1 cellular context compared by ENCODE assay signal in the genomic region with DNA sequence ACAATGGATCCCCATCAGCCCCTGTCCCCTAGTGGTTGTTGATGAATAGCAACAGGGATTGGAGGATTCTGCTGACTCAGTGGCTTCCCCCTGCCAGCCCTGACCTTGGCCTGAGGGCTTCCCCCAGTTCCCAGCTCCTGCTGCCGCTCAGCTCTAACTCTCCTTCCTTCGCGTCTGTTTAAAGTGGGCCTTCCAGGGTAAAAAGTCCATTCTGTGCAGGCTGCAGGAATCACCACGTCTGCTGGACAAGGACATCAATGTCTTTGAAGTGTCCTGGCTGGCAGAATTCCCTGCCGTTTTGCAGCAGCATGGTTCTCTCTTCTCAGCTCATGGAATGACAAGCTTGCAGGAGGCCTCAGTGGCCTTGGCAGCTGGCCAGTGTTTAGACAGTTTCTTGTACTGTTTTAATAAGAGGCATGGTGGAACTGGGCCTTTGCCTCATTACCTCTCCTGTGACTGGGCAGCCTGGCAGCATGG.
A peak's percentile ranks its signal among the peaks of the same experiment; 100 is the strongest.
TF ChIP-seq lines count a peak whose summit lies in the region.

No MANE protein-coding gene starts in this region.

TF ChIP-seq in HepG2, 621 proteins besides CTCF, POLR2A, EP300 and RAD21 (continued from another document and continues in another):
- TF ChIP-seq ZNF282 (IDR thresholded peaks at IDR 0.05; ENCODE audit: partially characterized antibody), result no peak
- peak; percentile 70; the same call in 1 of the 2 replicates for TF ChIP-seq CBX5 (CRISPR knock-in tag; IDR thresholded peaks at IDR 0.05; ENCODE audit: borderline replicate concordance)
- TF ChIP-seq, protein P1, sequence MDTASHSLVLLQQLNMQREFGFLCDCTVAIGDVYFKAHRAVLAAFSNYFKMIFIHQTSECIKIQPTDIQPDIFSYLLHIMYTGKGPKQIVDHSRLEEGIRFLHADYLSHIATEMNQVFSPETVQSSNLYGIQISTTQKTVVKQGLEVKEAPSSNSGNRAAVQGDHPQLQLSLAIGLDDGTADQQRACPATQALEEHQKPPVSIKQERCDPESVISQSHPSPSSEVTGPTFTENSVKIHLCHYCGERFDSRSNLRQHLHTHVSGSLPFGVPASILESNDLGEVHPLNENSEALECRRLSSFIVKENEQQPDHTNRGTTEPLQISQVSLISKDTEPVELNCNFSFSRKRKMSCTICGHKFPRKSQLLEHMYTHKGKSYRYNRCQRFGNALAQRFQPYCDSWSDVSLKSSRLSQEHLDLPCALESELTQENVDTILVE (CRISPR knock-in tag; IDR thresholded peaks at IDR 0.05), result no peak
- no peak for TF ChIP-seq TAF15 (IDR thresholded peaks at IDR 0.05; ENCODE audit: low read depth, low read length, poor library complexity, severe bottlenecking)
- TF ChIP-seq, protein P2, sequence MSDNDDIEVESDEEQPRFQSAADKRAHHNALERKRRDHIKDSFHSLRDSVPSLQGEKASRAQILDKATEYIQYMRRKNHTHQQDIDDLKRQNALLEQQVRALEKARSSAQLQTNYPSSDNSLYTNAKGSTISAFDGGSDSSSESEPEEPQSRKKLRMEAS (IDR thresholded peaks at IDR 0.05), result peak; percentile 75
- TF ChIP-seq SMC3 (IDR thresholded peaks at IDR 0.05; ENCODE audit: low read length), result peak; percentile 47; the same call in 1 of the 2 replicates
- 0 out of 2 replicates have a peak, but pooled peaks have one; percentile 10 for TF ChIP-seq ZBTB21 (CRISPR knock-in tag; IDR thresholded peaks at IDR 0.05)
- TF ChIP-seq PHF8 (CRISPR knock-in tag; IDR thresholded peaks at IDR 0.05), result no peak
- TF ChIP-seq, protein P3, sequence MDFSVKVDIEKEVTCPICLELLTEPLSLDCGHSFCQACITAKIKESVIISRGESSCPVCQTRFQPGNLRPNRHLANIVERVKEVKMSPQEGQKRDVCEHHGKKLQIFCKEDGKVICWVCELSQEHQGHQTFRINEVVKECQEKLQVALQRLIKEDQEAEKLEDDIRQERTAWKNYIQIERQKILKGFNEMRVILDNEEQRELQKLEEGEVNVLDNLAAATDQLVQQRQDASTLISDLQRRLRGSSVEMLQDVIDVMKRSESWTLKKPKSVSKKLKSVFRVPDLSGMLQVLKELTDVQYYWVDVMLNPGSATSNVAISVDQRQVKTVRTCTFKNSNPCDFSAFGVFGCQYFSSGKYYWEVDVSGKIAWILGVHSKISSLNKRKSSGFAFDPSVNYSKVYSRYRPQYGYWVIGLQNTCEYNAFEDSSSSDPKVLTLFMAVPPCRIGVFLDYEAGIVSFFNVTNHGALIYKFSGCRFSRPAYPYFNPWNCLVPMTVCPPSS (IDR thresholded peaks at IDR 0.05), result no peak
- TF ChIP-seq ZFP36L1 (CRISPR knock-in tag; IDR thresholded peaks at IDR 0.05), result no peak
- no peak for TF ChIP-seq U2AF1 (optimal IDR thresholded peaks at IDR 0.05; ENCODE audit: low read depth, low read length)
- no peak for TF ChIP-seq GTF2F1 (IDR thresholded peaks at IDR 0.05; ENCODE audit: low read length)
- peak; percentile 99 for TF ChIP-seq HIVEP1 (CRISPR knock-in tag; IDR thresholded peaks at IDR 0.05)
- TF ChIP-seq ZSCAN31 (CRISPR knock-in tag; IDR thresholded peaks at IDR 0.05; ENCODE audit: low read depth), result no peak; the same call in 1 of the 2 replicates
- 0 out of 2 replicates have a peak, but pooled peaks have one; percentile 37 for TF ChIP-seq HMG20B (CRISPR knock-in tag; conservative IDR thresholded peaks at IDR 0.05)
- TF ChIP-seq, protein P4, sequence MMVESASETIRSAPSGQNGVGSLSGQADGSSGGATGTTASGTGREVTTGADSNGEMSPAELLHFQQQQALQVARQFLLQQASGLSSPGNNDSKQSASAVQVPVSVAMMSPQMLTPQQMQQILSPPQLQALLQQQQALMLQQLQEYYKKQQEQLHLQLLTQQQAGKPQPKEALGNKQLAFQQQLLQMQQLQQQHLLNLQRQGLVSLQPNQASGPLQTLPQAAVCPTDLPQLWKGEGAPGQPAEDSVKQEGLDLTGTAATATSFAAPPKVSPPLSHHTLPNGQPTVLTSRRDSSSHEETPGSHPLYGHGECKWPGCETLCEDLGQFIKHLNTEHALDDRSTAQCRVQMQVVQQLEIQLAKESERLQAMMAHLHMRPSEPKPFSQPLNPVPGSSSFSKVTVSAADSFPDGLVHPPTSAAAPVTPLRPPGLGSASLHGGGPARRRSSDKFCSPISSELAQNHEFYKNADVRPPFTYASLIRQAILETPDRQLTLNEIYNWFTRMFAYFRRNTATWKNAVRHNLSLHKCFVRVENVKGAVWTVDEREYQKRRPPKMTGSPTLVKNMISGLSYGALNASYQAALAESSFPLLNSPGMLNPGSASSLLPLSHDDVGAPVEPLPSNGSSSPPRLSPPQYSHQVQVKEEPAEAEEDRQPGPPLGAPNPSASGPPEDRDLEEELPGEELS (CRISPR knock-in tag; IDR thresholded peaks at IDR 0.05), result peak; percentile 64; the same call in 1 of the 2 replicates
- TF ChIP-seq PTBP1 (IDR thresholded peaks at IDR 0.05; ENCODE audit: low read depth, low read length, poor library complexity, severe bottlenecking), result no peak
- no peak for TF ChIP-seq NCOR1 (IDR thresholded peaks at IDR 0.05; ENCODE audit: borderline replicate concordance, low read length)
- TF ChIP-seq, protein P5, sequence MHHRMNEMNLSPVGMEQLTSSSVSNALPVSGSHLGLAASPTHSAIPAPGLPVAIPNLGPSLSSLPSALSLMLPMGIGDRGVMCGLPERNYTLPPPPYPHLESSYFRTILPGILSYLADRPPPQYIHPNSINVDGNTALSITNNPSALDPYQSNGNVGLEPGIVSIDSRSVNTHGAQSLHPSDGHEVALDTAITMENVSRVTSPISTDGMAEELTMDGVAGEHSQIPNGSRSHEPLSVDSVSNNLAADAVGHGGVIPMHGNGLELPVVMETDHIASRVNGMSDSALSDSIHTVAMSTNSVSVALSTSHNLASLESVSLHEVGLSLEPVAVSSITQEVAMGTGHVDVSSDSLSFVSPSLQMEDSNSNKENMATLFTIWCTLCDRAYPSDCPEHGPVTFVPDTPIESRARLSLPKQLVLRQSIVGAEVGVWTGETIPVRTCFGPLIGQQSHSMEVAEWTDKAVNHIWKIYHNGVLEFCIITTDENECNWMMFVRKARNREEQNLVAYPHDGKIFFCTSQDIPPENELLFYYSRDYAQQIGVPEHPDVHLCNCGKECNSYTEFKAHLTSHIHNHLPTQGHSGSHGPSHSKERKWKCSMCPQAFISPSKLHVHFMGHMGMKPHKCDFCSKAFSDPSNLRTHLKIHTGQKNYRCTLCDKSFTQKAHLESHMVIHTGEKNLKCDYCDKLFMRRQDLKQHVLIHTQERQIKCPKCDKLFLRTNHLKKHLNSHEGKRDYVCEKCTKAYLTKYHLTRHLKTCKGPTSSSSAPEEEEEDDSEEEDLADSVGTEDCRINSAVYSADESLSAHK (CRISPR knock-in tag; IDR thresholded peaks at IDR 0.05; ENCODE audit: borderline replicate concordance), result no peak
- no peak for TF ChIP-seq ZNF557 (CRISPR knock-in tag; IDR thresholded peaks at IDR 0.05)
- TF ChIP-seq ZNF572 (CRISPR knock-in tag; IDR thresholded peaks at IDR 0.05), result no peak
- TF ChIP-seq CEBPB (IDR thresholded peaks at IDR 0.05; ENCODE audit: borderline replicate concordance, low read depth, low read length), result no peak
- TF ChIP-seq NFKB2 (CRISPR knock-in tag; IDR thresholded peaks at IDR 0.05; ENCODE audit: borderline replicate concordance), result peak; percentile 52; the same call in 1 of the 2 replicates
- no peak for TF ChIP-seq ZNF30 (CRISPR knock-in tag; IDR thresholded peaks at IDR 0.05)
- no peak for TF ChIP-seq CREB1 (IDR thresholded peaks at IDR 0.05)
- no peak; the same call in 1 of the 2 replicates for TF ChIP-seq CREB1 (CRISPR knock-in tag; IDR thresholded peaks at IDR 0.05)
- no peak for TF ChIP-seq ZNF737 (CRISPR knock-in tag; IDR thresholded peaks at IDR 0.05; ENCODE audit: borderline replicate concordance)
- no peak for TF ChIP-seq KDM4B (CRISPR knock-in tag; IDR thresholded peaks at IDR 0.05)
- TF ChIP-seq YEATS4 (CRISPR knock-in tag; IDR thresholded peaks at IDR 0.05; ENCODE audit: borderline replicate concordance), result peak; percentile 36; the same call in 1 of the 2 replicates
- TF ChIP-seq TP53 (CRISPR knock-in tag; conservative IDR thresholded peaks at IDR 0.05), result no peak
- TF ChIP-seq, protein P6, sequence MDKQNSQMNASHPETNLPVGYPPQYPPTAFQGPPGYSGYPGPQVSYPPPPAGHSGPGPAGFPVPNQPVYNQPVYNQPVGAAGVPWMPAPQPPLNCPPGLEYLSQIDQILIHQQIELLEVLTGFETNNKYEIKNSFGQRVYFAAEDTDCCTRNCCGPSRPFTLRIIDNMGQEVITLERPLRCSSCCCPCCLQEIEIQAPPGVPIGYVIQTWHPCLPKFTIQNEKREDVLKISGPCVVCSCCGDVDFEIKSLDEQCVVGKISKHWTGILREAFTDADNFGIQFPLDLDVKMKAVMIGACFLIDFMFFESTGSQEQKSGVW (CRISPR knock-in tag; IDR thresholded peaks at IDR 0.05; ENCODE audit: borderline replicate concordance), result no peak
- no peak for TF ChIP-seq TEAD2 (CRISPR knock-in tag; IDR thresholded peaks at IDR 0.05)
- TF ChIP-seq, protein P7, sequence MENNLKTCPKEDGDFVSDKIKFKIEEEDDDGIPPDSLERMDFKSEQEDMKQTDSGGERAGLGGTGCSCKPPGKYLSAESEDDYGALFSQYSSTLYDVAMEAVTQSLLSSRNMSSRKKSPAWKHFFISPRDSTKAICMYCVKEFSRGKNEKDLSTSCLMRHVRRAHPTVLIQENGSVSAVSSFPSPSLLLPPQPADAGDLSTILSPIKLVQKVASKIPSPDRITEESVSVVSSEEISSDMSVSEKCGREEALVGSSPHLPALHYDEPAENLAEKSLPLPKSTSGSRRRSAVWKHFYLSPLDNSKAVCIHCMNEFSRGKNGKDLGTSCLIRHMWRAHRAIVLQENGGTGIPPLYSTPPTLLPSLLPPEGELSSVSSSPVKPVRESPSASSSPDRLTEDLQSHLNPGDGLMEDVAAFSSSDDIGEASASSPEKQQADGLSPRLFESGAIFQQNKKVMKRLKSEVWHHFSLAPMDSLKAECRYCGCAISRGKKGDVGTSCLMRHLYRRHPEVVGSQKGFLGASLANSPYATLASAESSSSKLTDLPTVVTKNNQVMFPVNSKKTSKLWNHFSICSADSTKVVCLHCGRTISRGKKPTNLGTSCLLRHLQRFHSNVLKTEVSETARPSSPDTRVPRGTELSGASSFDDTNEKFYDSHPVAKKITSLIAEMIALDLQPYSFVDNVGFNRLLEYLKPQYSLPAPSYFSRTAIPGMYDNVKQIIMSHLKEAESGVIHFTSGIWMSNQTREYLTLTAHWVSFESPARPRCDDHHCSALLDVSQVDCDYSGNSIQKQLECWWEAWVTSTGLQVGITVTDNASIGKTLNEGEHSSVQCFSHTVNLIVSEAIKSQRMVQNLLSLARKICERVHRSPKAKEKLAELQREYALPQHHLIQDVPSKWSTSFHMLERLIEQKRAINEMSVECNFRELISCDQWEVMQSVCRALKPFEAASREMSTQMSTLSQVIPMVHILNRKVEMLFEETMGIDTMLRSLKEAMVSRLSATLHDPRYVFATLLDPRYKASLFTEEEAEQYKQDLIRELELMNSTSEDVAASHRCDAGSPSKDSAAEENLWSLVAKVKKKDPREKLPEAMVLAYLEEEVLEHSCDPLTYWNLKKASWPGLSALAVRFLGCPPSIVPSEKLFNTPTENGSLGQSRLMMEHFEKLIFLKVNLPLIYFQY (CRISPR knock-in tag; IDR thresholded peaks at IDR 0.05; ENCODE audit: borderline replicate concordance), result no peak
- TF ChIP-seq ZNF562 (CRISPR knock-in tag; IDR thresholded peaks at IDR 0.05; ENCODE audit: borderline replicate concordance), result no peak
- TF ChIP-seq SRSF9 (IDR thresholded peaks at IDR 0.05; ENCODE audit: borderline replicate concordance, insufficient read depth, low read depth, low read length, poor library complexity, severe bottlenecking), result no peak
- TF ChIP-seq ZSCAN9 (CRISPR knock-in tag; IDR thresholded peaks at IDR 0.05; ENCODE audit: borderline replicate concordance), result no peak
- TF ChIP-seq, protein P8, sequence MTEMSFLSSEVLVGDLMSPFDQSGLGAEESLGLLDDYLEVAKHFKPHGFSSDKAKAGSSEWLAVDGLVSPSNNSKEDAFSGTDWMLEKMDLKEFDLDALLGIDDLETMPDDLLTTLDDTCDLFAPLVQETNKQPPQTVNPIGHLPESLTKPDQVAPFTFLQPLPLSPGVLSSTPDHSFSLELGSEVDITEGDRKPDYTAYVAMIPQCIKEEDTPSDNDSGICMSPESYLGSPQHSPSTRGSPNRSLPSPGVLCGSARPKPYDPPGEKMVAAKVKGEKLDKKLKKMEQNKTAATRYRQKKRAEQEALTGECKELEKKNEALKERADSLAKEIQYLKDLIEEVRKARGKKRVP (CRISPR knock-in tag; IDR thresholded peaks at IDR 0.05), result no peak
- TF ChIP-seq PCBP2 (optimal IDR thresholded peaks at IDR 0.05; ENCODE audit: low read depth, low read length, poor library complexity, severe bottlenecking), result no peak
- TF ChIP-seq ZNF788 (CRISPR knock-in tag; IDR thresholded peaks at IDR 0.05; ENCODE audit: borderline replicate concordance), result no peak; the same call in 1 of the 2 replicates
- no peak for TF ChIP-seq ZNF10 (CRISPR knock-in tag; IDR thresholded peaks at IDR 0.05; ENCODE audit: borderline replicate concordance, low read depth)
- no peak for TF ChIP-seq HNRNPH1 (optimal IDR thresholded peaks at IDR 0.05; ENCODE audit: low read depth, low read length)
- TF ChIP-seq ZNF207 (IDR thresholded peaks at IDR 0.05; ENCODE audit: borderline replicate concordance), result no peak
- TF ChIP-seq ZNF747 (CRISPR knock-in tag; IDR thresholded peaks at IDR 0.05; ENCODE audit: borderline replicate concordance), result no peak
- TF ChIP-seq, protein P9, sequence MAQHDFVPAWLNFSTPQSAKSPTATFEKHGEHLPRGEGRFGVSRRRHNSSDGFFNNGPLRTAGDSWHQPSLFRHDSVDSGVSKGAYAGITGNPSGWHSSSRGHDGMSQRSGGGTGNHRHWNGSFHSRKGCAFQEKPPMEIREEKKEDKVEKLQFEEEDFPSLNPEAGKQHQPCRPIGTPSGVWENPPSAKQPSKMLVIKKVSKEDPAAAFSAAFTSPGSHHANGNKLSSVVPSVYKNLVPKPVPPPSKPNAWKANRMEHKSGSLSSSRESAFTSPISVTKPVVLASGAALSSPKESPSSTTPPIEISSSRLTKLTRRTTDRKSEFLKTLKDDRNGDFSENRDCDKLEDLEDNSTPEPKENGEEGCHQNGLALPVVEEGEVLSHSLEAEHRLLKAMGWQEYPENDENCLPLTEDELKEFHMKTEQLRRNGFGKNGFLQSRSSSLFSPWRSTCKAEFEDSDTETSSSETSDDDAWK (CRISPR knock-in tag; IDR thresholded peaks at IDR 0.05), result no peak
- peak; percentile 52; the same call in 1 of the 2 replicates for TF ChIP-seq GATAD1 (CRISPR knock-in tag; IDR thresholded peaks at IDR 0.05)
- no peak for TF ChIP-seq SP1 (IDR thresholded peaks at IDR 0.05)
- TF ChIP-seq SP1 (CRISPR knock-in tag; IDR thresholded peaks at IDR 0.05), result no peak
- TF ChIP-seq FOXA1 (IDR thresholded peaks at IDR 0.05), result no peak
- no peak for TF ChIP-seq FOXA1 (CRISPR knock-in tag; IDR thresholded peaks at IDR 0.05)
